Comparison of ENCODE assay signal across 1 cellular context in the genomic region with DNA sequence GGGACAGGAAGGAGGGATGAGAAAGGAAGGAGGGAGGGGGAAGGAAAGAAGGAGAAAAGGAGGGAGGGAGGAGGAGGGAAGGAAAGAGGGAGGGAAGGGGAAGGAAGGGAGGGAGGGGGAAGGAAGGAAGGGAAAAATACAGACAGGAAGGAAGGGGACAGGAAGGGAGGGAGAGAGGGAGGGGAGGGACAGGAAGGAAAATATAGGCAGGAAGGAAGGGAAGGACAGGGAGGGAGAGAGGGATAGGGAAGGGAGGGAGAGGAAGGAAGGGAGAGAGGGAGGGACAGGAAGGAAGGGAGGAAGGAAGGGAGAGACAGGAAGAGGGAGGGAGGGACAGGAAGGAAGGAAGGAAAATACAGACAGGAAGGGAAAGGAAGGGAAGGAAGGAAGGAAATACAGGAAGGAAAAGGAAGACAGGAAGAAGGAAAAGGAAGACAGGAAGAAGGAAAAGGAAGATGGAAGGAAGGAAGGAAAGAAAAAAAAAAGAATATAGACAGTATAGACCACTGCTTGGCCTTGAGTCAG.
TF ChIP-seq lines count a peak whose summit lies in the region.

No MANE protein-coding gene starts in this region.

TF ChIP-seq in SK-N-SH treated with all-trans-retinoic acid at 6 μM for 48 hours, 23 proteins besides CTCF, POLR2A, EP300 and RAD21 (continued from another document):
- no peak for TF ChIP-seq TCF4 (CRISPR knock-in tag; IDR thresholded peaks at IDR 0.05; ENCODE audit: borderline replicate concordance)
- no peak for TF ChIP-seq ZNF8 (CRISPR knock-in tag; IDR thresholded peaks at IDR 0.05)
- TF ChIP-seq TOX (CRISPR knock-in tag; IDR thresholded peaks at IDR 0.05; ENCODE audit: borderline replicate concordance) = no peak
- TF ChIP-seq ZC3H10 (CRISPR knock-in tag; IDR thresholded peaks at IDR 0.05) = no peak
- no peak for TF ChIP-seq SNAI2 (CRISPR knock-in tag; IDR thresholded peaks at IDR 0.05)
- TF ChIP-seq, protein P1, sequence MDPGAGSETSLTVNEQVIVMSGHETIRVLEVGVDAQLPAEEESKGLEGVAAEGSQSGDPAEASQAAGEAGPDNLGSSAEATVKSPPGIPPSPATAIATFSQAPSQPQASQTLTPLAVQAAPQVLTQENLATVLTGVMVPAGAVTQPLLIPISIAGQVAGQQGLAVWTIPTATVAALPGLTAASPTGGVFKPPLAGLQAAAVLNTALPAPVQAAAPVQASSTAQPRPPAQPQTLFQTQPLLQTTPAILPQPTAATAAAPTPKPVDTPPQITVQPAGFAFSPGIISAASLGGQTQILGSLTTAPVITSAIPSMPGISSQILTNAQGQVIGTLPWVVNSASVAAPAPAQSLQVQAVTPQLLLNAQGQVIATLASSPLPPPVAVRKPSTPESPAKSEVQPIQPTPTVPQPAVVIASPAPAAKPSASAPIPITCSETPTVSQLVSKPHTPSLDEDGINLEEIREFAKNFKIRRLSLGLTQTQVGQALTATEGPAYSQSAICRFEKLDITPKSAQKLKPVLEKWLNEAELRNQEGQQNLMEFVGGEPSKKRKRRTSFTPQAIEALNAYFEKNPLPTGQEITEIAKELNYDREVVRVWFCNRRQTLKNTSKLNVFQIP (CRISPR knock-in tag; IDR thresholded peaks at IDR 0.05; ENCODE audit: borderline replicate concordance, low read depth) = no peak
- no peak for TF ChIP-seq ISL1 (CRISPR knock-in tag; IDR thresholded peaks at IDR 0.05)
- TF ChIP-seq GLIS3 (CRISPR knock-in tag; IDR thresholded peaks at IDR 0.05) = no peak
- TF ChIP-seq, protein P2, sequence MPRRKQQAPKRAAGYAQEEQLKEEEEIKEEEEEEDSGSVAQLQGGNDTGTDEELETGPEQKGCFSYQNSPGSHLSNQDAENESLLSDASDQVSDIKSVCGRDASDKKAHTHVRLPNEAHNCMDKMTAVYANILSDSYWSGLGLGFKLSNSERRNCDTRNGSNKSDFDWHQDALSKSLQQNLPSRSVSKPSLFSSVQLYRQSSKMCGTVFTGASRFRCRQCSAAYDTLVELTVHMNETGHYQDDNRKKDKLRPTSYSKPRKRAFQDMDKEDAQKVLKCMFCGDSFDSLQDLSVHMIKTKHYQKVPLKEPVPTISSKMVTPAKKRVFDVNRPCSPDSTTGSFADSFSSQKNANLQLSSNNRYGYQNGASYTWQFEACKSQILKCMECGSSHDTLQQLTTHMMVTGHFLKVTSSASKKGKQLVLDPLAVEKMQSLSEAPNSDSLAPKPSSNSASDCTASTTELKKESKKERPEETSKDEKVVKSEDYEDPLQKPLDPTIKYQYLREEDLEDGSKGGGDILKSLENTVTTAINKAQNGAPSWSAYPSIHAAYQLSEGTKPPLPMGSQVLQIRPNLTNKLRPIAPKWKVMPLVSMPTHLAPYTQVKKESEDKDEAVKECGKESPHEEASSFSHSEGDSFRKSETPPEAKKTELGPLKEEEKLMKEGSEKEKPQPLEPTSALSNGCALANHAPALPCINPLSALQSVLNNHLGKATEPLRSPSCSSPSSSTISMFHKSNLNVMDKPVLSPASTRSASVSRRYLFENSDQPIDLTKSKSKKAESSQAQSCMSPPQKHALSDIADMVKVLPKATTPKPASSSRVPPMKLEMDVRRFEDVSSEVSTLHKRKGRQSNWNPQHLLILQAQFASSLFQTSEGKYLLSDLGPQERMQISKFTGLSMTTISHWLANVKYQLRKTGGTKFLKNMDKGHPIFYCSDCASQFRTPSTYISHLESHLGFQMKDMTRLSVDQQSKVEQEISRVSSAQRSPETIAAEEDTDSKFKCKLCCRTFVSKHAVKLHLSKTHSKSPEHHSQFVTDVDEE (CRISPR knock-in tag; IDR thresholded peaks at IDR 0.05) = no peak
- no peak for TF ChIP-seq CSDC2 (CRISPR knock-in tag; IDR thresholded peaks at IDR 0.05)
- TF ChIP-seq ESRRG (CRISPR knock-in tag; IDR thresholded peaks at IDR 0.05) = no peak
TF ChIP-seq in SK-N-SH treated with all-trans-retinoic acid at 6 μM for 48 hours: peak in this region for 0.
